ENCODE assay signal across 9 cellular contexts in the genomic region with DNA sequence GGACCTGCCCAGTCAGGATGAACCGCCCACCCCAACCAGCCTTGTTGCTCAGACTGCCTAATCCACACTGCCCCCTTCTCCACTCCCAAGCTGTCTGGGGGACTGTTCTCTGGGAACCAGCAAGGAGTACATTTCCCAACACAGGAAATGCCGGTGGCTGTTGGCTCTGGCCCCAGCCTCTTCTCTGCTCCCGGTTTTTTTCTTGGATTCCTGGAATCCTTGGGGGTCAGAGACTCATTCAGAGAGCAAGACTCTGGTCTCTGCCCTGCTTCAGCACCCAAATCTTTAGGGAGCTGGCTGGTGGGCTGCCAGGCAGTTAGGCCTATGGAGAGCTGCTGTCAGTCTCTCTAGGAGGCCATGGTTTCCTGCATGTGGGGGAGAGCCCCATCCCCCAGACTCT. TPM values are rescaled to one million over a fixed set of nuclear protein-coding genes. Genes with fewer than 3 reads are reported as not detected.
DNase-seq lines count a peak whose midpoint lies in the region; TF ChIP-seq lines count a peak whose summit lies in the region.
"Had no signal": no experiment of that assay in that cellular context is flagged by ENCODE, and none has a peak within 500 bp of the region (broad histone marks: within the 10 kb centered on the region; RNA-seq: fewer than 3 reads in every experiment).

No MANE protein-coding gene starts in this region.

- DNase-seq in NT2/D1 (ENCODE audit: low read depth, low spot score) = no peak
- no peak for DNase-seq in endothelial cell (ENCODE audit: low spot score)
- peak; percentile 65 to 89 for DNase-seq in tibial artery
- no peak for DNase-seq in Calu3
- DNase-seq in central memory CD4-positive, alpha-beta T cell = no peak
- DNase-seq in nephron progenitor cell = no peak
- no peak for DNase-seq in NCI-H510A (lab: John Stamatoyannopoulos, UW)
- DNase-seq: stimulated activated naive B cell treated with anti-CD40 and anti-IgM and Interleukin-4, amounts not matched to agents 10 μg/mL and 1 μg/mL and 100 μg/mL, for 72 hours had no signal

- H3K9me3 ChIP-seq in NT2/D1 (ENCODE audit: insufficient read depth, low read length) (no peaks in the 10 kb centered on the region), mesodermal cell (ENCODE audit: control insufficient read depth, low read length) (no peaks in the 10 kb centered on the region), tibial artery (no peaks in the 10 kb centered on the region)

- H3K36me3 Mint-ChIP-seq in endothelial cell (ENCODE audit: low read depth, unreplicated experiment) = no peaks in the 10 kb centered on the region
- H3K36me3 Mint-ChIP-seq in Calu3 (ENCODE audit: insufficient read depth, unreplicated experiment) = peaks cover 6% of the 10 kb centered on the region
- H3K36me3 Mint-ChIP-seq in nephron progenitor cell (ENCODE audit: low read depth) = no peaks in the 10 kb centered on the region
- H3K36me3 Mint-ChIP-seq: stimulated activated naive B cell treated with anti-CD40 and anti-IgM and Interleukin-4, amounts not matched to agents 10 μg/mL and 1 μg/mL and 100 μg/mL, for 72 hours had no signal

- CTCF ChIA-PET in Calu3 (lab: Charles Lee) = no interaction called here

- H3K4me3 Mint-ChIP-seq in endothelial cell (ENCODE audit: unreplicated experiment) (no peak overlapping the region), Calu3 (ENCODE audit: low read depth, unreplicated experiment) (no peak overlapping the region), nephron progenitor cell (no peak overlapping the region)
- H3K4me3 Mint-ChIP-seq: stimulated activated naive B cell treated with anti-CD40 and anti-IgM and Interleukin-4, amounts not matched to agents 10 μg/mL and 1 μg/mL and 100 μg/mL, for 72 hours had no signal

- no TSS peak for BruUV-seq in Calu3 (replicated peaks; lab: Mats Ljungman, UMichigan)

- H3K27me3 ChIP-seq in NT2/D1 (ENCODE audit: insufficient read depth, insufficient read length) (peaks cover under 1% of the 10 kb centered on the region), tibial artery (no peaks in the 10 kb centered on the region)

- no peaks in the 10 kb centered on the region for H3K36me3 ChIP-seq in NT2/D1 (ENCODE audit: insufficient read depth, insufficient read length, low read length)
- H3K36me3 ChIP-seq in mesodermal cell (ENCODE audit: control insufficient read depth, insufficient read depth, low read length) = no peaks in the 10 kb centered on the region
- H3K36me3 ChIP-seq in tibial artery = peaks cover 0 to 13% (median 0%) of the 10 kb centered on the region in 3 donors

- H3K27ac ChIP-seq in mesodermal cell (ENCODE audit: low read depth, low read length, severe bottlenecking) (peak overlapping the region; percentile 8), tibial artery (peak overlapping the region; percentile 72 to 76)

- H3K4me1 ChIP-seq in NT2/D1 (ENCODE audit: insufficient read depth, insufficient read length) (peaks cover 25% of the 10 kb centered on the region), mesodermal cell (ENCODE audit: control insufficient read depth, insufficient read depth, low read length, poor library complexity, severe bottlenecking) (peaks cover 31% of the 10 kb centered on the region), tibial artery (peaks cover 0 to 58% (median 52%) of the 10 kb centered on the region in 4 donors)

- H3K27me3 Mint-ChIP-seq in endothelial cell (ENCODE audit: unreplicated experiment) = peaks cover 17% of the 10 kb centered on the region
- H3K27me3 Mint-ChIP-seq in Calu3 (ENCODE audit: unreplicated experiment) = peaks cover 14% of the 10 kb centered on the region
- H3K27me3 Mint-ChIP-seq in nephron progenitor cell (ENCODE audit: low read depth, poor library complexity) = peaks cover 7% of the 10 kb centered on the region

- WGBS in mesodermal cell (ENCODE audit: insufficient coverage in 2 of 2), 2 experiments = 56 to 68% methylated on average over 3 of the region's 3 CpGs

- H3K9me3 Mint-ChIP-seq in endothelial cell (ENCODE audit: unreplicated experiment) (no peaks in the 10 kb centered on the region), Calu3 (ENCODE audit: low read depth, unreplicated experiment) (no peaks in the 10 kb centered on the region), nephron progenitor cell (no peaks in the 10 kb centered on the region)
- H3K9me3 Mint-ChIP-seq: stimulated activated naive B cell treated with anti-CD40 and anti-IgM and Interleukin-4, amounts not matched to agents 10 μg/mL and 1 μg/mL and 100 μg/mL, for 72 hours had no signal

- H3K4me3 ChIP-seq in NT2/D1 (ENCODE audit: insufficient read length, low read depth) (no peak overlapping the region), mesodermal cell (ENCODE audit: extremely low read depth, insufficient read depth, low read length, poor library complexity, severe bottlenecking) (no peak overlapping the region), tibial artery (peak overlapping the region in 1 of 2 donors; percentile 18)

- H3K4me1 Mint-ChIP-seq in endothelial cell (ENCODE audit: unreplicated experiment) (peaks cover 51% of the 10 kb centered on the region), Calu3 (ENCODE audit: low read depth, unreplicated experiment) (peaks cover 18% of the 10 kb centered on the region), nephron progenitor cell (peaks cover 42% of the 10 kb centered on the region)

- intact Hi-C loops in tibial artery (cut with DNase I; ENCODE audit: low total_unique reads) (loop anchor here (10.0 kb wide), 2 partner anchors 60 to 170 kb away; a partner anchor contains a TSS), Calu3 (cut with micrococcal nuclease; ENCODE audit: unreplicated experiment) (no loop called here)

- H3K27ac Mint-ChIP-seq in endothelial cell (ENCODE audit: unreplicated experiment) (peak overlapping the region; percentile 80), Calu3 (ENCODE audit: unreplicated experiment) (no peak overlapping the region), nephron progenitor cell (no peak overlapping the region)
- H3K27ac Mint-ChIP-seq: stimulated activated naive B cell treated with anti-CD40 and anti-IgM and Interleukin-4, amounts not matched to agents 10 μg/mL and 1 μg/mL and 100 μg/mL, for 72 hours had no signal

- H3K9ac ChIP-seq in NT2/D1 (ENCODE audit: insufficient read length, low read depth) = peak overlapping the region; percentile 13

- TF ChIP-seq CTCF in endothelial cell (IDR thresholded peaks at IDR 0.05; ENCODE audit: unreplicated experiment) (no peak), tibial artery (IDR thresholded peaks at IDR 0.05) (no peak), Calu3 (IDR thresholded peaks at IDR 0.05; ENCODE audit: unreplicated experiment) (no peak), nephron progenitor cell (IDR thresholded peaks at IDR 0.05) (no peak)

RNA-seq across cellular contexts. Expression of a gene that starts 10.8 kb away (rescaled TPM):
- total RNA-seq in endothelial cell (ENCODE audit: unreplicated experiment) (24.0 TPM), Calu3 (2022) (28.2 and 33.5 TPM in 2 replicates)
- polyA plus RNA-seq in mesodermal cell (2013, experiment 1 of 2) = 20.9 TPM
- polyA plus RNA-seq in mesodermal cell (2013, experiment 2 of 2) = 20.1 TPM

RNA-seq across cellular contexts. Expression of a gene that starts 37.0 kb away (rescaled TPM):
- 0.10 TPM for total RNA-seq in endothelial cell (ENCODE audit: unreplicated experiment)
- polyA plus RNA-seq in mesodermal cell (2013, experiment 1 of 2) = not detected
- not detected for polyA plus RNA-seq in mesodermal cell (2013, experiment 2 of 2)
- 0.07 TPM in 1 of 2 replicates, not detected in the other for total RNA-seq in Calu3 (2022)

Comparison
In these comparisons a context has a peak if more than half of its experiments do, and no peak if none do; other contexts are left out.
1. DNase-seq: peak in tibial artery (2 of 2); none in NT2/D1 (single experiment), endothelial cell (single experiment), Calu3 (single experiment), central memory CD4-positive, alpha-beta T cell (single experiment), nephron progenitor cell (single experiment) and NCI-H510A (single experiment).